ENCODE assay signal across 9 cellular contexts in the genomic region with DNA sequence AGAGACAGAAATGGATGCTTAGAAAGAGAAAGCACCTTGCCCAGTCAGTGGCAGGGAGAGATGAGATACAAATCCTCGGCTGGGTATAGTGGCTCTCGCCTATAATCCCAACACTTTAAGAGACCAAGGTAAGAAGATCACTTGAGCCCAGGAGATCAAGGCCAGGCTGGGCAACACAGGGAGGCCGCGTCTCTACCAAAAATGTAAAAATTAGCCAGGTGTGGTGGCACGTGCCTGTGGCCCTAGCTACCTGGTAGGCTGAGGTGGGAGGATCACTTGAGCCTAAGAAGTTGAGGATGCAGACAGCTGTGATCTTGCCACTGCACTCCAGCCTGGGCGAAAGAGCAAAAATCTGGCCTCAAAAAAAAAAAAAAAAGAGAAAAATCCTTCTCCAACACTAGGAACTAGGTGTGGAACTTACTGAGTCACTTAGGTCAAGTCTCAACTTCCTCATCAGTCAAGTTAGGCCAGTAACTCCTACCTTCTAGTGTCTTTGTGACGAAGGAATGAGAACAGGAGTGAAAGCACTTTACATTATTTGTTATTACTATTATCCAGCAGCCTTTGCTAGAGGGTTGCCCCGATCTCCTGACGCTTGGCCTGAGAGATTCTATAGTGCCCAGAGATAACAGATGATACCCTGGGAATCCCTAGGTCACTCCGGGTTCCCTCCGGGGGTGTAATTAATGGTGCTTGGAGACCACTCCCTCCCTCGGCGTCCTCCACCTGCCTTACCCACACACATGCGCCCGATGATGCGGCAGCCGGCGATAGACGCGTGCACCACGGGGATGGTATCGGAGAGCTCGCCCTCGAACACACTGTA. TPM values are rescaled to one million over a fixed set of nuclear protein-coding genes. Genes with fewer than 3 reads are reported as not detected.
DNase-seq lines count a peak whose midpoint lies in the region; TF ChIP-seq lines count a peak whose summit lies in the region.
"Had no signal": no experiment of that assay in that cellular context is flagged by ENCODE, and none has a peak within 500 bp of the region (broad histone marks: within the 10 kb centered on the region; RNA-seq: fewer than 3 reads in every experiment).

No MANE protein-coding gene starts in this region.

- H3K27me3 ChIP-seq in BJ (ENCODE audit: control insufficient read depth, insufficient read depth, low read length) (no peaks in the 10 kb centered on the region), left ventricle myocardium inferior (ENCODE audit: low read depth) (no peaks in the 10 kb centered on the region)

- no peak for TF ChIP-seq CTCF in BJ (IDR thresholded peaks at IDR 0.05; ENCODE audit: insufficient read depth, low read depth, low read length)
- TF ChIP-seq CTCF in HFF-Myc (IDR thresholded peaks at IDR 0.05; ENCODE audit: low read depth, low read length, missing control alignments): no peak
- no peak for TF ChIP-seq CTCF in WI38 (IDR thresholded peaks at IDR 0.05; ENCODE audit: low read depth, low read length)
- TF ChIP-seq CTCF in left ventricle myocardium inferior (IDR thresholded peaks at IDR 0.05; ENCODE audit: borderline replicate concordance): no peak

- no peak for DNase-seq in BJ (ENCODE audit: low read depth)
- DNase-seq in HFF-Myc (ENCODE audit: extremely low read depth, low read depth): no peak
- DNase-seq in left ventricle myocardium inferior: no peak
- no peak for DNase-seq in T-helper 9 cell
- DNase-seq in T1000 (lab: John Stamatoyannopoulos, UW): no peak
- DNase-seq in NCI-H526 (lab: John Stamatoyannopoulos, UW): no peak

- POLR2A ChIA-PET in BJ (lab: Charles Lee): interaction anchor here (0.9 to 1.2 kb wide), 3 partner anchors 22 to 172 kb away, joined by 3 to 21 read pairs (median 3); partner anchors contain the start of gene CEP250

- H3K9me3 ChIP-seq in left ventricle myocardium inferior (replicated peaks): no peaks in the 10 kb centered on the region

- H3K27ac ChIP-seq in left ventricle myocardium inferior (replicated peaks) (peak overlapping the region; percentile 86), skin epidermis (peak overlapping the region; percentile 78 to 98 (median 93))

- H3K4me3 ChIP-seq in BJ (ENCODE audit: low read depth, low read length) (peak overlapping the region; percentile 91), HFF-Myc (replicated peaks; ENCODE audit: low read depth, low read length) (peak overlapping the region; percentile 83), WI38 (ENCODE audit: low read depth, low read length) (peak overlapping the region; percentile 94), left ventricle myocardium inferior (peak overlapping the region; percentile 99), skin epidermis (peak overlapping the region; percentile 79 to 88 (median 84))

- peaks cover 38% of the 10 kb centered on the region for H3K4me1 ChIP-seq in left ventricle myocardium inferior

- CTCF ChIA-PET in BJ (lab: Yijun Ruan, JAX): interaction anchor here (0.7 to 2.5 kb wide), 7 partner anchors 13 to 154 kb away, joined by 3 to 10 read pairs (median 4); partner anchors contain the start of gene GDF5

- intact Hi-C loops in left ventricle myocardium inferior (cut with micrococcal nuclease): no loop called here

- H3K36me3 ChIP-seq in BJ (ENCODE audit: control insufficient read depth, insufficient read depth, low read length) (peaks cover 20% of the 10 kb centered on the region), left ventricle myocardium inferior (peaks cover 31% of the 10 kb centered on the region)

RNA-seq across cellular contexts. Expression of gene EIF6, which starts 0.9 kb away (rescaled TPM):
- 182 and 261 TPM in 2 replicates for polyA plus RNA-seq in BJ (2011; rRNA removed)
- polyA minus RNA-seq in BJ (2011; rRNA and poly(A)+ RNA removed): 84.4 and 154 TPM in 2 replicates
- 37.4 TPM for total RNA-seq in left ventricle myocardium inferior

RNA-seq across cellular contexts. Expression of gene MMP24OS, which starts 5.7 kb away (rescaled TPM):
- 45.4 and 47.6 TPM in 2 replicates for polyA plus RNA-seq in BJ (2011; rRNA removed)
- 41.9 and 44.0 TPM in 2 replicates for polyA minus RNA-seq in BJ (2011; rRNA and poly(A)+ RNA removed)
- 45.4 TPM for total RNA-seq in left ventricle myocardium inferior

RNA-seq across cellular contexts. Expression of gene FAM83C, which starts 8.6 kb away (rescaled TPM):
- polyA plus RNA-seq in BJ (2011; rRNA removed): not detected in 2 replicates
- not detected in 2 replicates for polyA minus RNA-seq in BJ (2011; rRNA and poly(A)+ RNA removed)
- total RNA-seq in left ventricle myocardium inferior: not detected
- total RNA-seq: lung microvascular endothelial cell had no signal

RNA-seq across cellular contexts. Expression of gene MMP24, which starts 57.2 kb away (rescaled TPM):
- 1.5 and 2.3 TPM in 2 replicates for polyA plus RNA-seq in BJ (2011; rRNA removed)
- 1.6 and 1.8 TPM in 2 replicates for polyA minus RNA-seq in BJ (2011; rRNA and poly(A)+ RNA removed)
- total RNA-seq in left ventricle myocardium inferior: 0.25 TPM
